In genomic region chr1:209827384-209828261, GRCh38 we compare ENCODE assay signal across 8 cellular contexts. TPM values are rescaled to one million over a fixed set of nuclear protein-coding genes. Genes with fewer than 3 reads are reported as not detected.
A peak's percentile ranks its signal among the peaks of the same experiment; 100 is the strongest.
DNase-seq lines count a peak whose midpoint lies in the region; ATAC-seq and TF ChIP-seq lines count a peak whose summit lies in the region.

UTP25 (plus strand) TSS chr1:209827972; CDS start chr1:209828064, 92 bp downstream.

- peaks cover 2% of the 10 kb centered on the region for H3K36me3 Mint-ChIP-seq in IgD-negative memory B cell

- peaks cover 0 to 1% (median 0%) of the 10 kb centered on the region in 3 donors for H3K9me3 Mint-ChIP-seq in IgD-negative memory B cell

- H3K4me3 ChIP-seq in epithelial cell of proximal tubule (ENCODE audit: low read depth, low read length): peak within 1 kb of the TSS; percentile 96

- ATAC-seq in GM21529 (IDR thresholded peaks at IDR 0.05; ENCODE audit: unreplicated experiment): peak; percentile 90

- peaks cover 16 to 29% (median 25%) of the 10 kb centered on the region in 3 donors for H3K4me1 Mint-ChIP-seq in IgD-negative memory B cell

- H3K27me3 Mint-ChIP-seq in IgD-negative memory B cell: peaks cover 4% of the 10 kb centered on the region

- TF ChIP-seq CTCF in epithelial cell of proximal tubule (conservative IDR thresholded peaks at IDR 0.05; ENCODE audit: low read depth, low read length): peak; percentile 72

- DNase-seq in DMS153 treated with DMSO at 0.1 percent for 48 hours (lab: John Stamatoyannopoulos, UW; ENCODE audit: unreplicated experiment): peak; percentile 95
- peak; percentile 99 for DNase-seq in OCI-M1 (lab: John Stamatoyannopoulos, UW)
- peak; percentile 93 for DNase-seq in activated T-cell treated with anti-CD3 and anti-CD28 coated beads for 24 hours (ENCODE audit: low read depth)
- DNase-seq in epithelial cell of proximal tubule (ENCODE audit: low read depth): peak; percentile 79
- peak; percentile 97 for DNase-seq in mucosa of gallbladder (ENCODE audit: low spot score)
- DNase-seq in stimulated activated CD8-positive, alpha-beta memory T cell treated with anti-CD3 and anti-CD28 coated beads, Interleukin-4, amount 100 ng/mL, for 4 hours (ENCODE audit: low read depth in 2 of 2, low spot score in 1 of 2): peak; percentile 79 to 83

- peak within 1 kb of the TSS; percentile 86 to 97 (median 86) for H3K27ac Mint-ChIP-seq in IgD-negative memory B cell

- H3K4me3 Mint-ChIP-seq in IgD-negative memory B cell: peak within 1 kb of the TSS; percentile 94 to 100 (median 98)

RNA-seq across cellular contexts. Expression of gene UTP25, which starts in this region (rescaled TPM):
- polyA plus RNA-seq in IgD-negative memory B cell: 4.4 TPM
- total RNA-seq in epithelial cell of proximal tubule (7.5 and 10.9 TPM in 2 replicates), mucosa of gallbladder (5.0 TPM)

Comparison
In these comparisons a context has a peak if more than half of its experiments do, and no peak if none do; other contexts are left out.
1. Peak in every context shown above with its lines: DNase-seq, ATAC-seq and H3K4me3 ChIP-seq.